6 cellular contexts compared by ENCODE assay signal in the genomic region with DNA sequence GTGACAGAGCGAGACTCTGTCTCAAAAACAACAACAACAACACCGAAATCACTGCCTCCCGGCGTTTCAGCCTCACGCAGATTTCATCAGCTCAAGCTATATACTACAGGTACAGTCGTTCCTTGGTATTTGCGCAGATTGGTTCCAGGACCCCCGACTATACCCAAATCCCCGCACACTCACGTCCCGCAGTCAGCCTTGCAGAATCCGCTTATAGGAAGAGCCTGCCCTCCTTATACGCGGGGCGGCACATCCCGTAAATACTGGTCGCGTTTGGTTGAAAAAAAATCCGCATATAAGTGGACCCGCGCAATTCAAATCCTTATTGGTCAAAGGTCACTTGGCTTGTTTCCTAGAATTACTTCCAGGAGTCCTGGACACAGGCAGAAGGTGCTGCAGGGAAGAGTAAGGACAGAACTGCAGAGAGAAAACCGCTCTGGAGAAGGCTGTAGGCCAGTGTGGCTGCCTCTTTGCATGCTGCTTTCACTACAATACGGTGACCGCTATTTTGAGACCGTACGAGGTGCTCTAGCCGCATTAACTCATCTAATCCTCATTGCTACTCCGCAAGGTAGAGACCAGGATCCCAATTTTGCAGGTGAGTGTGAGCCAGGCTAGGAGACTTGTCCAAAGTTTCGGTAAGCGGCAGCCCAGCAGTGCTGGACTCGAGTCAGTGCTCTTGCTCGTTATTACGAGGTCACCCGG. TPM values are rescaled to one million over a fixed set of nuclear protein-coding genes. Genes with fewer than 3 reads are reported as not detected.
DNase-seq lines count a peak whose midpoint lies in the region; ATAC-seq, FAIRE-seq and TF ChIP-seq lines count a peak whose summit lies in the region.

No MANE protein-coding gene starts in this region.

- no peaks in the 10 kb centered on the region for H3K27me3 Mint-ChIP-seq in CD14-positive monocyte (ENCODE audit: low read depth in 3 of 3)
- H3K27me3 Mint-ChIP-seq in stimulated activated naive CD8-positive, alpha-beta T cell treated with anti-CD3 and anti-CD28 coated beads, Interleukin-15, amount 100 ng/mL, for 72 hours = no peaks in the 10 kb centered on the region

- no peaks in the 10 kb centered on the region for H3K9me2 ChIP-seq in Loucy (replicated peaks; ENCODE audit: low read depth, low read length)

- H3K4me3 ChIP-seq in Loucy (ENCODE audit: low read length, poor library complexity, severe bottlenecking) = peak overlapping the region; percentile 96
- peak overlapping the region; percentile 99 for H3K4me3 ChIP-seq in fibroblast of mammary gland (ENCODE audit: control insufficient read depth, low read depth, low read length)

- H3K4me3 Mint-ChIP-seq in CD14-positive monocyte = peak overlapping the region; percentile 84 to 86
- peak overlapping the region; percentile 83 to 86 for H3K4me3 Mint-ChIP-seq in stimulated activated naive CD8-positive, alpha-beta T cell treated with anti-CD3 and anti-CD28 coated beads, Interleukin-15, amount 100 ng/mL, for 72 hours

- no peaks in the 10 kb centered on the region for H3K9me3 Mint-ChIP-seq in CD14-positive monocyte
- H3K9me3 Mint-ChIP-seq in stimulated activated naive CD8-positive, alpha-beta T cell treated with anti-CD3 and anti-CD28 coated beads, Interleukin-15, amount 100 ng/mL, for 72 hours = no peaks in the 10 kb centered on the region

- peaks cover 15% of the 10 kb centered on the region for H3K4me1 Mint-ChIP-seq in CD14-positive monocyte
- H3K4me1 Mint-ChIP-seq in stimulated activated naive CD8-positive, alpha-beta T cell treated with anti-CD3 and anti-CD28 coated beads, Interleukin-15, amount 100 ng/mL, for 72 hours = peaks cover 52% of the 10 kb centered on the region

- intact Hi-C loops in CD14-positive monocyte (cut with micrococcal nuclease) = no loop called here

- H3K4me2 ChIP-seq in Loucy (ENCODE audit: low read depth, low read length, poor library complexity, severe bottlenecking) = peak overlapping the region; percentile 100

- no peak for FAIRE-seq in urothelium cell line (lab: Jason Lieb, UNC)

- peaks cover 41% of the 10 kb centered on the region for H4K20me1 ChIP-seq in Loucy (ENCODE audit: insufficient read depth, low read length, poor library complexity, severe bottlenecking)

- H3K4me1 ChIP-seq in Loucy (ENCODE audit: insufficient read depth, low read length, poor library complexity, severe bottlenecking) = peaks cover 9% of the 10 kb centered on the region

- H2AFZ ChIP-seq in Loucy (ENCODE audit: low read length) = peak overlapping the region; percentile 69; the same call in 1 of the 2 replicates

- peaks cover 20% of the 10 kb centered on the region; the same call in 1 of the 2 replicates for H3K36me3 ChIP-seq in Loucy (ENCODE audit: insufficient read depth, low read length)

- peak overlapping the region; percentile 92 for H3K9ac ChIP-seq in Loucy (ENCODE audit: low read depth, low read length, poor library complexity, severe bottlenecking)

- no peaks in the 10 kb centered on the region for H3K9me3 ChIP-seq in Loucy (ENCODE audit: insufficient read depth, low read depth, low read length)

- peak; percentile 14 for ATAC-seq in stimulated activated naive CD8-positive, alpha-beta T cell treated with anti-CD3 and anti-CD28 coated beads, Interleukin-15, amount 100 ng/mL, for 72 hours

- peak overlapping the region in 5 of 7 donors; percentile 19 to 82 (median 73) for H3K27ac Mint-ChIP-seq in CD14-positive monocyte
- H3K27ac Mint-ChIP-seq in stimulated activated naive CD8-positive, alpha-beta T cell treated with anti-CD3 and anti-CD28 coated beads, Interleukin-15, amount 100 ng/mL, for 72 hours = peak overlapping the region; percentile 7 to 83

- no peaks in the 10 kb centered on the region for H3F3A ChIP-seq in Loucy (ENCODE audit: low read depth)

- TF ChIP-seq CTCF in CD14-positive monocyte (IDR thresholded peaks at IDR 0.05) (no peak), Loucy (conservative IDR thresholded peaks at IDR 0.05; ENCODE audit: low read length) (no peak), fibroblast of mammary gland (conservative IDR thresholded peaks at IDR 0.05; ENCODE audit: control insufficient read depth, insufficient read depth, low read depth, low read length) (no peak)

- DNase-seq in CD14-positive monocyte (ENCODE audit: low spot score) = no peak
- peak; percentile 15 for DNase-seq in fibroblast of mammary gland (ENCODE audit: low read depth)
- peak in 1 of 2 donors; percentile 3 for DNase-seq in stimulated activated naive CD8-positive, alpha-beta T cell treated with anti-CD3 and anti-CD28 coated beads, Interleukin-15, amount 100 ng/mL, for 72 hours
- DNase-seq in OCI-M1 (lab: John Stamatoyannopoulos, UW) = no peak
- no peak for DNase-seq in urothelium cell line (ENCODE audit: low spot score)

- peaks cover 54% of the 10 kb centered on the region for H3K79me2 ChIP-seq in Loucy (ENCODE audit: insufficient read depth, low read length)

- peaks cover 22 to 29% of the 10 kb centered on the region in 2 donors for H3K36me3 Mint-ChIP-seq in CD14-positive monocyte

- no peaks in the 10 kb centered on the region for H3K27me3 ChIP-seq in Loucy (ENCODE audit: insufficient read depth, low read length, poor library complexity, severe bottlenecking)

RNA-seq across cellular contexts. Expression of gene NDUFAB1, which starts 0.7 kb away (rescaled TPM):
- polyA plus RNA-seq in CD14-positive monocyte = 100 to 1,000 TPM; 240 to 257 TPM

RNA-seq across cellular contexts. Expression of gene UBFD1, which starts 37.9 kb away (rescaled TPM):
- 1 to 10 TPM; 8.0 to 8.9 TPM for polyA plus RNA-seq in CD14-positive monocyte

RNA-seq across cellular contexts. Expression of gene EARS2, which starts 38.2 kb away (rescaled TPM):
- polyA plus RNA-seq in CD14-positive monocyte = 1 to 10 TPM; 2.9 to 4.2 TPM

RNA-seq across cellular contexts. Expression of gene PALB2, which starts 45.7 kb away (rescaled TPM):
- 1 to 10 TPM; 2.3 to 3.3 TPM for polyA plus RNA-seq in CD14-positive monocyte

RNA-seq across cellular contexts. Expression of gene DCTN5, which starts 45.9 kb away (rescaled TPM):
- 10 to 100 TPM; 42.0 to 54.3 TPM for polyA plus RNA-seq in CD14-positive monocyte
